In the genomic region with DNA sequence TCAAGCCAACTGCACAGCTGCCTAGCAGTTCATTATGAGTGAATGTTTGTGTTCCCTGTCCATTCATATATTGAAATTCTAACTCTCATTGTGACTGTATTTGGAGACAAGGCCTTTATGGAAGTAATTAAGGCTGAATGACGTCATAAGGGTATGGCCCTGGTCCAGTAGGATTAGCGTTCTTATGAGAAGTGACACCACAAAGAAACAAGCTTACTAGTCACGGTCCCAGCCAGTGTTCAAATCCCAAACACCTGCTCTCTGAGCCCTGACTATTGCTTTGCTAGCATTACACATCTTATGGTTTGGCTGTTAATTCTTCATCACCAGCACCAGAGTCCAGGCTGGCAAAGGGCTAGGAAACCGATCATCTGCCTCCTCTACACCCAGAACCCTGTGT, we compare ENCODE assay signal across 8 cellular contexts. TPM values are rescaled to one million over a fixed set of nuclear protein-coding genes. Genes with fewer than 3 reads are reported as not detected.
A peak's percentile ranks its signal among the peaks of the same experiment; 100 is the strongest.
DNase-seq lines count a peak whose midpoint lies in the region; ATAC-seq and TF ChIP-seq lines count a peak whose summit lies in the region.

No MANE protein-coding gene starts in this region.

- CTCF ChIA-PET in mammary epithelial cell (lab: Charles Lee; ENCODE audit: low non-redundant PET), result no interaction called here

- no peak for TF ChIP-seq RAD21 in neural cell (conservative IDR thresholded peaks at IDR 0.05)

- H3K9ac ChIP-seq in MM.1S (ENCODE audit: low read length) (peak overlapping the region; percentile 70; the same call in 1 of the 2 replicates), mammary epithelial cell (ENCODE audit: insufficient read depth, low read length) (peak overlapping the region; percentile 85), neural cell (ENCODE audit: low read length) (peak overlapping the region; percentile 96)

- intact Hi-C loops in mammary epithelial cell (cut with micrococcal nuclease), result loop anchor here (2.0 kb wide), 1 partner anchor 73 kb away; no protein-coding TSS in a partner anchor

- in situ Hi-C loops in mammary epithelial cell (cut with MboI; ENCODE audit: low sequenced_read_pairs in 2 of 2), result loop anchor here (10.0 kb wide), 1 partner anchor 77 kb away; no protein-coding TSS in a partner anchor

- H3K36me3 ChIP-seq in MM.1S (replicated peaks; ENCODE audit: insufficient read depth, low read length), result no peaks in the 10 kb centered on the region
- H3K36me3 ChIP-seq in mammary epithelial cell (ENCODE audit: insufficient read depth, low read length), result no peaks in the 10 kb centered on the region
- no peaks in the 10 kb centered on the region for H3K36me3 ChIP-seq in neural cell (ENCODE audit: insufficient read depth, low read length)

- H3K9me3 ChIP-seq in MM.1S (replicated peaks; ENCODE audit: insufficient read depth, low read length) (no peaks in the 10 kb centered on the region), mammary epithelial cell (replicated peaks; ENCODE audit: insufficient read depth, low read length) (no peaks in the 10 kb centered on the region), neural cell (ENCODE audit: low read length) (no peaks in the 10 kb centered on the region)

- no peak for TF ChIP-seq EP300 in neural cell (conservative IDR thresholded peaks at IDR 0.05; ENCODE audit: poor library complexity, severe bottlenecking)

- no peaks in the 10 kb centered on the region for H4K20me1 ChIP-seq in MM.1S (ENCODE audit: insufficient read depth, low read length)
- H4K20me1 ChIP-seq in mammary epithelial cell (ENCODE audit: insufficient read depth, low read length), result no peaks in the 10 kb centered on the region
- H4K20me1 ChIP-seq in neural cell (ENCODE audit: insufficient read depth), result no peaks in the 10 kb centered on the region

- H3F3A ChIP-seq in MM.1S (ENCODE audit: insufficient read depth, low read length), result peaks cover 6% of the 10 kb centered on the region
- no peaks in the 10 kb centered on the region for H3F3A ChIP-seq in neural cell (ENCODE audit: insufficient read depth, low read length, poor library complexity, severe bottlenecking)

- H2AFZ ChIP-seq in MM.1S (ENCODE audit: low read length), result 0 out of 2 replicates have a peak overlapping the region, but pooled peaks have one; percentile 80
- no peak overlapping the region for H2AFZ ChIP-seq in mammary epithelial cell (ENCODE audit: low read depth, low read length)
- no peak overlapping the region for H2AFZ ChIP-seq in neural cell (ENCODE audit: low read depth, low read length)

- no peaks in the 10 kb centered on the region for H3K27me3 ChIP-seq in MM.1S (replicated peaks; ENCODE audit: insufficient read depth, low read length)
- no peaks in the 10 kb centered on the region for H3K27me3 ChIP-seq in mammary epithelial cell (ENCODE audit: insufficient read depth, low read length)
- H3K27me3 ChIP-seq in neural cell (ENCODE audit: insufficient read depth, low read depth, low read length), result no peaks in the 10 kb centered on the region

- H3K4me3 ChIP-seq in MM.1S (ENCODE audit: low read length) (peak overlapping the region; percentile 96), mammary epithelial cell (replicated peaks in 1 of 3; ENCODE audit: insufficient read depth in 1 of 3, low read depth in 2 of 3, low read length in 3 of 3) (peak overlapping the region; percentile 75 to 100 (median 98)), neural cell (ENCODE audit: low read length) (peak overlapping the region; percentile 77)

- H3K9me2 ChIP-seq in MM.1S (replicated peaks; ENCODE audit: insufficient read depth, low read length) (no peaks in the 10 kb centered on the region), neural cell (ENCODE audit: insufficient read depth, low read length) (no peaks in the 10 kb centered on the region)

- 68% methylated on average over 4 of the region's 4 CpGs for WGBS in mammary epithelial cell (ENCODE audit: low coverage, missing lambda C conversion rate)

- DNase-seq in D341Med (ENCODE audit: low spot score), result peak; percentile 22
- no peak for DNase-seq in MM.1S
- peak; percentile 12 for DNase-seq in mammary epithelial cell
- no peak for DNase-seq in NCI-H510A (lab: John Stamatoyannopoulos, UW)
- no peak for DNase-seq in DMS53 treated with DMSO at 0.1 percent for 48 hours (lab: John Stamatoyannopoulos, UW; ENCODE audit: unreplicated experiment)

- H3K79me2 ChIP-seq in MM.1S (ENCODE audit: low read length) (peaks cover 67% of the 10 kb centered on the region), mammary epithelial cell (ENCODE audit: insufficient read depth, low read length) (peaks cover 79% of the 10 kb centered on the region), neural cell (replicated peaks; ENCODE audit: insufficient read depth, low read length) (peaks cover 50% of the 10 kb centered on the region)

- ATAC-seq in HG03196 (IDR thresholded peaks at IDR 0.05; ENCODE audit: unreplicated experiment) (no peak), HG02852 (IDR thresholded peaks at IDR 0.05; ENCODE audit: unreplicated experiment) (no peak)

- H3K27ac ChIP-seq in MM.1S (ENCODE audit: low read length) (no peak overlapping the region), mammary epithelial cell (ENCODE audit: insufficient read depth, low read depth, low read length) (peak overlapping the region; percentile 72), neural cell (ENCODE audit: low read length) (peak overlapping the region; percentile 95)

- dilution Hi-C loops in mammary epithelial cell (cut with HindIII; ENCODE audit: low sequenced_read_pairs), result loop anchor here (5.0 to 10.0 kb wide), 8 partner anchors 35 to 383 kb away; a partner anchor contains a TSS

- BruUV-seq in mammary epithelial cell (replicated peaks; lab: Mats Ljungman, UMichigan), result no TSS peak

- H3K4me2 ChIP-seq in MM.1S (ENCODE audit: low read depth, low read length) (peak overlapping the region; percentile 98), mammary epithelial cell (ENCODE audit: insufficient read depth, low read depth, low read length) (peak overlapping the region; percentile 88), neural cell (ENCODE audit: low read length) (peak overlapping the region; percentile 80)

- H3K4me1 ChIP-seq in MM.1S (ENCODE audit: low read length) (peaks cover 9% of the 10 kb centered on the region; the same call in 1 of the 2 replicates), mammary epithelial cell (ENCODE audit: insufficient read depth, low read length) (peaks cover 14% of the 10 kb centered on the region)

- TF ChIP-seq CTCF in MM.1S (IDR thresholded peaks at IDR 0.05; ENCODE audit: low read length) (no peak), mammary epithelial cell (conservative IDR thresholded peaks at IDR 0.05 in 1 of 2, IDR thresholded peaks at IDR 0.05 in 1 of 2; ENCODE audit: extremely low read depth in 1 of 2, insufficient read depth in 1 of 2, low read depth in 1 of 2, low read length in 2 of 2) (no peak), neural cell (IDR thresholded peaks at IDR 0.05; ENCODE audit: poor library complexity, severe bottlenecking) (no peak)

TF ChIP-seq in neural cell, 6 proteins besides CTCF, POLR2A, EP300 and RAD21:
- TF ChIP-seq, protein P1, sequence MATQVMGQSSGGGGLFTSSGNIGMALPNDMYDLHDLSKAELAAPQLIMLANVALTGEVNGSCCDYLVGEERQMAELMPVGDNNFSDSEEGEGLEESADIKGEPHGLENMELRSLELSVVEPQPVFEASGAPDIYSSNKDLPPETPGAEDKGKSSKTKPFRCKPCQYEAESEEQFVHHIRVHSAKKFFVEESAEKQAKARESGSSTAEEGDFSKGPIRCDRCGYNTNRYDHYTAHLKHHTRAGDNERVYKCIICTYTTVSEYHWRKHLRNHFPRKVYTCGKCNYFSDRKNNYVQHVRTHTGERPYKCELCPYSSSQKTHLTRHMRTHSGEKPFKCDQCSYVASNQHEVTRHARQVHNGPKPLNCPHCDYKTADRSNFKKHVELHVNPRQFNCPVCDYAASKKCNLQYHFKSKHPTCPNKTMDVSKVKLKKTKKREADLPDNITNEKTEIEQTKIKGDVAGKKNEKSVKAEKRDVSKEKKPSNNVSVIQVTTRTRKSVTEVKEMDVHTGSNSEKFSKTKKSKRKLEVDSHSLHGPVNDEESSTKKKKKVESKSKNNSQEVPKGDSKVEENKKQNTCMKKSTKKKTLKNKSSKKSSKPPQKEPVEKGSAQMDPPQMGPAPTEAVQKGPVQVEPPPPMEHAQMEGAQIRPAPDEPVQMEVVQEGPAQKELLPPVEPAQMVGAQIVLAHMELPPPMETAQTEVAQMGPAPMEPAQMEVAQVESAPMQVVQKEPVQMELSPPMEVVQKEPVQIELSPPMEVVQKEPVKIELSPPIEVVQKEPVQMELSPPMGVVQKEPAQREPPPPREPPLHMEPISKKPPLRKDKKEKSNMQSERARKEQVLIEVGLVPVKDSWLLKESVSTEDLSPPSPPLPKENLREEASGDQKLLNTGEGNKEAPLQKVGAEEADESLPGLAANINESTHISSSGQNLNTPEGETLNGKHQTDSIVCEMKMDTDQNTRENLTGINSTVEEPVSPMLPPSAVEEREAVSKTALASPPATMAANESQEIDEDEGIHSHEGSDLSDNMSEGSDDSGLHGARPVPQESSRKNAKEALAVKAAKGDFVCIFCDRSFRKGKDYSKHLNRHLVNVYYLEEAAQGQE (IDR thresholded peaks at IDR 0.05; ENCODE audit: borderline replicate concordance), result no peak
- TF ChIP-seq EZH2 (IDR thresholded peaks at IDR 0.05; ENCODE audit: borderline replicate concordance, insufficient read depth, low read length, poor library complexity, severe bottlenecking) (no peak), SMC3 (conservative IDR thresholded peaks at IDR 0.05; ENCODE audit: poor library complexity) (no peak), MXI1 (conservative IDR thresholded peaks at IDR 0.05; ENCODE audit: poor library complexity, severe bottlenecking) (no peak), POLR2AphosphoS5 (IDR thresholded peaks at IDR 0.05) (no peak), TAF1 (IDR thresholded peaks at IDR 0.05; ENCODE audit: low read depth) (no peak)
TF ChIP-seq in neural cell: peak in this region for 0.

RNA-seq across cellular contexts. Expression of a gene that starts 2.2 kb away (rescaled TPM):
- 10 to 100 TPM; 13.2 to 14.7 TPM for total RNA-seq in mammary epithelial cell
- polyA plus RNA-seq in mammary epithelial cell (7.2 TPM), neural cell (17.8 and 21.3 TPM in 2 replicates)
- polyA minus RNA-seq in mammary epithelial cell (2.7 TPM), neural cell (27.8 and 34.8 TPM in 2 replicates)

RNA-seq across cellular contexts. Expression of a gene that starts 2.4 kb away (rescaled TPM):
- 10 to 100 TPM; 15.4 to 15.5 TPM for total RNA-seq in mammary epithelial cell
- polyA plus RNA-seq in mammary epithelial cell (3.4 TPM), neural cell (6.7 and 8.5 TPM in 2 replicates)
- polyA minus RNA-seq in mammary epithelial cell (15.7 TPM), neural cell (43.8 and 53.1 TPM in 2 replicates)

RNA-seq across cellular contexts. Expression of a gene that starts 16.9 kb away (rescaled TPM):
- total RNA-seq in mammary epithelial cell, result 1 to 10 TPM; 1.7 to 2.6 TPM
- polyA plus RNA-seq in mammary epithelial cell (1.6 TPM), neural cell (9.3 and 13.6 TPM in 2 replicates)
- polyA minus RNA-seq in mammary epithelial cell (2.1 TPM), neural cell (4.9 TPM in 2 replicates)

RNA-seq across cellular contexts. Expression of a gene that starts 22.7 kb away (rescaled TPM):
- total RNA-seq in mammary epithelial cell, result 10 to 100 TPM; 45.7 to 65.0 TPM
- 210 TPM for polyA plus RNA-seq in mammary epithelial cell
- polyA minus RNA-seq in mammary epithelial cell, result 62.7 TPM
- 103 and 105 TPM in 2 replicates for polyA plus RNA-seq in neural cell
- 54.8 and 57.8 TPM in 2 replicates for polyA minus RNA-seq in neural cell

RNA-seq across cellular contexts. Expression of a gene that starts 36.3 kb away (rescaled TPM):
- total RNA-seq in mammary epithelial cell, result 10 to 100 TPM; 26.3 to 47.8 TPM
- polyA plus RNA-seq in mammary epithelial cell (52.1 TPM), neural cell (21.3 and 26.8 TPM in 2 replicates)
- polyA minus RNA-seq in mammary epithelial cell (48.5 TPM), neural cell (18.7 and 22.0 TPM in 2 replicates)

Comparison
In these comparisons a context has a peak if more than half of its experiments do, and no peak if none do; other contexts are left out.
1. DNase-seq: peak in D341Med (single experiment) and mammary epithelial cell (single experiment); none in MM.1S (single experiment), NCI-H510A (single experiment) and DMS53 treated with DMSO at 0.1 percent for 48 hours (single experiment).
2. Peak in every context shown above with its lines, with median percentiles within 50 percentile points of each other: H3K4me2 ChIP-seq, H3K4me3 ChIP-seq and H3K9ac ChIP-seq.